Comparison of ENCODE assay signal across 19 cellular contexts in the genomic region with DNA sequence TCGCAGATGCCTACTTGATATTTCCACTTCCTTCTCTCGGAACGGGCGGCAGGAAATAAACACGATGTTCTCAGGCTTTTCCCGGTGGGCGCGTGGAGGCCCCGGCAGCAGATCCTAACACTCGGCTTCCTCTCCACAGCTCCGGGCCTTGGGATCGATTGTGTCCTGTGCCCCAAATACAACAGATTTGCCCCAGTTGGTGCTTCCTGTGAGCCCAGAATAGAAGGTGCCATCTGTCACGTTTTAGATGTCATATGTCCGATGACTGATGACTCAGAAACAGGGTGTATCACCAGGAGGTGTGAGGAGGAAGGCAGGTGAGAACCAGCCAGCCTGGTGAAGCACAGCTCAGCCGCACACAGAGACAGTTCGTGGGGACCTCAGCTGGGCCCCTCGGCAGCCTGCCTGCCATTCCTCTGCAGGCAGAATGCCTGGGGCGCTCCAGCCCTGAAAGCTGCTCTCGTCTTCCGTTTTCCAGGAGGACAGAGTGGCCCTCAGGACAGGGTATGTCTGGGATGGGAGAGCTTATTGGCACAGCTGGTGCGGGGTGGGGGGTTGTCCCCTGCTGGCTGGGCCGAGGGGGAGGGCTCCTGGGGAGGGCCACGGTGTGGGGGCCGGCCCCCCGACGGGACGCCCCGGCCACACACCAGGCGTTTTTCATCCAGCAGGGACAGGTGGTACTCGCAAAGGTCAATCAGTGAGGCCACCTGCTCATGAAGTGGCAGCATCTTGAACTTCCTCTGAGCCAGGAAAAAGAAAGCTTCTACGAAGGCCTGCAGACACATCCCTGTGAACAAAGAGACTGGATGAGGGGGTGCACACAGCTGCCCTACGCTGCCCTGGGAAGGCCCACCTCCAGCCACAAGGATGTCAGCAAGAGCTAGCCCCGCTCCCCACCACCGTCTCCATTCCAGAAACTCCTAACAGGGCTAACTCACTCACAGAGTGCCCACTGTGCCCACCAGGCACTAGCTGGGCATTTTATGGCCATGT.
DNase-seq lines count a peak whose midpoint lies in the region; ATAC-seq and TF ChIP-seq lines count a peak whose summit lies in the region.
"Had no signal": no experiment of that assay in that cellular context is flagged by ENCODE, and none has a peak within 500 bp of the region (broad histone marks: within the 10 kb centered on the region; RNA-seq: fewer than 3 reads in every experiment).

No MANE protein-coding gene starts in this region.

- no peak for ATAC-seq in HG03571 (IDR thresholded peaks at IDR 0.05; ENCODE audit: unreplicated experiment)
- ATAC-seq: heart right ventricle, left cardiac atrium, natural killer cell had no signal

- H3K9me3 Mint-ChIP-seq in osteocyte (ENCODE audit: unreplicated experiment), result no peaks in the 10 kb centered on the region
- H3K9me3 Mint-ChIP-seq: activated CD4-positive, alpha-beta T cell treated with anti-CD3 and anti-CD28 coated beads, Interleukin-2, amount 10 ng/mL, durations not matched to agents 7 days and 5 days; natural killer cell had no signal

- no peak overlapping the region for H3K4me3 Mint-ChIP-seq in osteocyte (ENCODE audit: unreplicated experiment)
- H3K4me3 Mint-ChIP-seq: activated CD4-positive, alpha-beta T cell treated with anti-CD3 and anti-CD28 coated beads, Interleukin-2, amount 10 ng/mL, durations not matched to agents 7 days and 5 days; natural killer cell had no signal

- no peaks in the 10 kb centered on the region for H3K9me3 ChIP-seq in hepatocyte (ENCODE audit: low read depth)
- H3K9me3 ChIP-seq: breast epithelium, Caco-2, heart right ventricle, Peyer's patch had no signal

- H3K36me3 Mint-ChIP-seq in osteocyte (ENCODE audit: unreplicated experiment), result peaks cover 2% of the 10 kb centered on the region
- H3K36me3 Mint-ChIP-seq: natural killer cell had no signal

- H3K27me3 ChIP-seq in hepatocyte, result no peaks in the 10 kb centered on the region
- H3K27me3 ChIP-seq: breast epithelium, heart right ventricle, Peyer's patch had no signal

- H3K4me1 Mint-ChIP-seq in osteocyte (ENCODE audit: unreplicated experiment), result peaks cover 7% of the 10 kb centered on the region
- H3K4me1 Mint-ChIP-seq: activated CD4-positive, alpha-beta T cell treated with anti-CD3 and anti-CD28 coated beads, Interleukin-2, amount 10 ng/mL, durations not matched to agents 7 days and 5 days; natural killer cell had no signal

- no peak overlapping the region for H3K4me2 ChIP-seq in hepatocyte

- WGBS in hepatocyte (ENCODE audit: low lambda C conversion rate, missing lambda C conversion rate), result 90% methylated on average over 27 of the region's 34 CpGs

- no peak overlapping the region for H3K27ac ChIP-seq in hepatocyte
- H3K27ac ChIP-seq: breast epithelium, epithelial cell of prostate, heart right ventricle, Peyer's patch had no signal

- H4K20me1 ChIP-seq in hepatocyte (ENCODE audit: insufficient read depth, poor library complexity, severe bottlenecking), result no peaks in the 10 kb centered on the region

- no peaks in the 10 kb centered on the region for H3K36me3 ChIP-seq in hepatocyte (replicated peaks; ENCODE audit: insufficient read depth, low read depth)
- H3K36me3 ChIP-seq: breast epithelium, heart right ventricle, Peyer's patch had no signal

- DNase-seq in DMS153 (lab: John Stamatoyannopoulos, UW) (peak; percentile 18), DMS153 treated with DMSO at 0.1 percent for 48 hours (lab: John Stamatoyannopoulos, UW; ENCODE audit: unreplicated experiment) (no peak), NCI-H510A treated with DMSO at 0.1 percent for 48 hours (lab: John Stamatoyannopoulos, UW) (peak; percentile 33), cerebellar cortex (ENCODE audit: low spot score) (peak; percentile 97), osteocyte (ENCODE audit: extremely low spot score, unreplicated experiment) (peak; percentile 72), hepatocyte (ENCODE audit: low spot score) (no peak), NCI-H2107 (lab: John Stamatoyannopoulos, UW) (no peak)
- DNase-seq: 8988T; activated CD4-positive, alpha-beta T cell treated with anti-CD3 and anti-CD28 coated beads, Interleukin-2, amount 10 ng/mL, durations not matched to agents 7 days and 5 days; activated naive CD4-positive, alpha-beta T cell; Caco-2; heart right ventricle; left cardiac atrium; natural killer cell; T-helper 1 cell had no signal

- H3K4me3 ChIP-seq in hepatocyte, result no peak overlapping the region
- H3K4me3 ChIP-seq: breast epithelium, heart right ventricle, Peyer's patch had no signal

- no peak overlapping the region for H3K27ac Mint-ChIP-seq in osteocyte (ENCODE audit: unreplicated experiment)
- H3K27ac Mint-ChIP-seq: activated CD4-positive, alpha-beta T cell treated with anti-CD3 and anti-CD28 coated beads, Interleukin-2, amount 10 ng/mL, durations not matched to agents 7 days and 5 days; natural killer cell had no signal

- H3K27me3 Mint-ChIP-seq in osteocyte (ENCODE audit: unreplicated experiment), result no peaks in the 10 kb centered on the region
- H3K27me3 Mint-ChIP-seq: activated CD4-positive, alpha-beta T cell treated with anti-CD3 and anti-CD28 coated beads, Interleukin-2, amount 10 ng/mL, durations not matched to agents 7 days and 5 days had no signal

- H3K79me2 ChIP-seq in hepatocyte, result no peaks in the 10 kb centered on the region

- H3K4me1 ChIP-seq in hepatocyte (ENCODE audit: insufficient read depth), result peaks cover 15% of the 10 kb centered on the region
- H3K4me1 ChIP-seq: breast epithelium, Caco-2, Peyer's patch had no signal

- H3K9me2 ChIP-seq in hepatocyte (replicated peaks; ENCODE audit: insufficient read depth), result no peaks in the 10 kb centered on the region

- no peak for TF ChIP-seq CTCF in osteocyte (IDR thresholded peaks at IDR 0.05)
- no peak for TF ChIP-seq CTCF in hepatocyte (IDR thresholded peaks at IDR 0.05; ENCODE audit: poor library complexity)

- H2AFZ ChIP-seq in hepatocyte, result no peak overlapping the region

Comparison
In these comparisons a context has a peak if more than half of its experiments do, and no peak if none do; other contexts are left out.
1. DNase-seq: peak in DMS153 (single experiment), NCI-H510A treated with DMSO at 0.1 percent for 48 hours (single experiment), cerebellar cortex (single experiment) and osteocyte (single experiment); none in DMS153 treated with DMSO at 0.1 percent for 48 hours (single experiment), hepatocyte (single experiment) and NCI-H2107 (single experiment).